In the genomic region with DNA sequence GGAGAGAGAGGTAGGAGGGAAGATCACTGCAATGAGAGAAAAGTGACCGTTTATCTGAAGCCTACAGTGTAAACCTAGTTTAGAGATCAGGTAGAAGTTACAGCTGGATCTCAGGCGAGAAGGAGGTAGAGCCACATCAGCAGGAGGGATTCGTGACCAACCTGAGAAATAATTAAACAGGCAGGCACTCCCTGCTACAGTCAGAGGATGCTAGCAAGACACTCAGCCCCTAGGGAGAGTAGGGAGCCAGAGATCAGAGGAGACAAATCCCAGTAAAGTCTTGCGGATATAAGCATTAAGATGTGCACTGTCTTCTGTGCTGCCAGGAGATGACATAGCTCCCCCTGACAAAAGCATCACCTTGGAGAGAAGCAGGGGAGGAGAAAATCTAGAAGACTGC, we compare ENCODE assay signal across 22 cellular contexts.
"Had no signal": no experiment of that assay in that cellular context is flagged by ENCODE, and none has a peak within 500 bp of the region (broad histone marks: within the 10 kb centered on the region; RNA-seq: fewer than 3 reads in every experiment).

No MANE protein-coding gene starts in this region.

- H3K9me3 Mint-ChIP-seq: activated B cell treated with CpG ODN at 0.5 μM for 24 hours; activated naive CD8-positive, alpha-beta T cell treated with anti-CD3 and anti-CD28 coated beads for 36 hours; central memory CD8-positive, alpha-beta T cell; effector memory CD8-positive, alpha-beta T cell; memory B cell; nephron progenitor cell; stimulated activated naive B cell treated with anti-CD40 and anti-IgM and Interleukin-4, amounts not matched to agents 10 μg/mL and 1 μg/mL and 100 μg/mL, for 72 hours; T-helper 2 cell treated with Interferon-gamma antibody and Interleukin-4, amounts not matched to agents 5 μg/mL and 100 μg/mL, for 36 hours had no signal

- H3K36me3 ChIP-seq: esophagus squamous epithelium, gastrocnemius medialis, transverse colon had no signal

- H3K27ac Mint-ChIP-seq: activated B cell treated with CpG ODN at 0.5 μM for 24 hours; activated naive CD8-positive, alpha-beta T cell treated with anti-CD3 and anti-CD28 coated beads for 36 hours; effector memory CD8-positive, alpha-beta T cell; memory B cell; nephron progenitor cell; stimulated activated naive B cell treated with anti-CD40 and anti-IgM and Interleukin-4, amounts not matched to agents 10 μg/mL and 1 μg/mL and 100 μg/mL, for 72 hours; T-helper 2 cell treated with Interferon-gamma antibody and Interleukin-4, amounts not matched to agents 5 μg/mL and 100 μg/mL, for 36 hours had no signal

- ATAC-seq: effector memory CD8-positive, alpha-beta T cell; gastrocnemius medialis; left cardiac atrium; sciatic nerve; stimulated activated naive B cell treated with anti-CD40 and anti-IgM and Interleukin-4, amounts not matched to agents 10 μg/mL and 1 μg/mL and 100 μg/mL, for 72 hours had no signal

- H3K27me3 Mint-ChIP-seq: activated B cell treated with CpG ODN at 0.5 μM for 24 hours; memory B cell; stimulated activated naive B cell treated with anti-CD40 and anti-IgM and Interleukin-4, amounts not matched to agents 10 μg/mL and 1 μg/mL and 100 μg/mL, for 72 hours had no signal

- H3K4me3 Mint-ChIP-seq: activated B cell treated with CpG ODN at 0.5 μM for 24 hours; activated naive CD8-positive, alpha-beta T cell treated with anti-CD3 and anti-CD28 coated beads for 36 hours; central memory CD8-positive, alpha-beta T cell; effector memory CD8-positive, alpha-beta T cell; memory B cell; nephron progenitor cell; stimulated activated naive B cell treated with anti-CD40 and anti-IgM and Interleukin-4, amounts not matched to agents 10 μg/mL and 1 μg/mL and 100 μg/mL, for 72 hours; T-helper 2 cell treated with Interferon-gamma antibody and Interleukin-4, amounts not matched to agents 5 μg/mL and 100 μg/mL, for 36 hours had no signal

- H3K9ac ChIP-seq: parathyroid adenoma had no signal

- H3K4me3 ChIP-seq: esophagus squamous epithelium, gastrocnemius medialis, transverse colon had no signal

- H3K27me3 ChIP-seq: esophagus squamous epithelium, gastrocnemius medialis, transverse colon had no signal

- H3K79me2 ChIP-seq: parathyroid adenoma had no signal

- DNase-seq: activated B cell treated with CpG ODN at 0.5 μM for 24 hours; activated CD4-positive, alpha-beta T cell treated with anti-CD3 and anti-CD28 coated beads for 4 hours; activated CD4-positive, alpha-beta T cell treated with anti-CD3 and anti-CD28 coated beads, Interleukin-2, amount 50 U/mL, for 48 hours; activated CD8-positive, alpha-beta memory T cell treated with anti-CD3 and anti-CD28 coated beads, Interleukin-2, amount 50 U/mL, for 48 hours; activated naive CD4-positive, alpha-beta T cell treated with Interleukin-2 at 50 U/mL for 16 hours; activated naive CD8-positive, alpha-beta T cell treated with anti-CD3 and anti-CD28 coated beads for 36 hours; activated T-cell treated with anti-CD3 and anti-CD28 coated beads, Interleukin-2, amount 50 U/mL, for 48 hours; effector memory CD8-positive, alpha-beta T cell; esophagus squamous epithelium; gastrocnemius medialis; hippocampal formation; left cardiac atrium; nephron progenitor cell; nucleus accumbens; small intestine; stimulated activated naive B cell treated with anti-CD40 and anti-IgM and Interleukin-4, amounts not matched to agents 10 μg/mL and 1 μg/mL and 100 μg/mL, for 72 hours; transverse colon had no signal

- H3K4me1 ChIP-seq: esophagus squamous epithelium, gastrocnemius medialis, parathyroid adenoma, transverse colon had no signal

- H3K4me1 Mint-ChIP-seq: activated B cell treated with CpG ODN at 0.5 μM for 24 hours; central memory CD8-positive, alpha-beta T cell; memory B cell; stimulated activated naive B cell treated with anti-CD40 and anti-IgM and Interleukin-4, amounts not matched to agents 10 μg/mL and 1 μg/mL and 100 μg/mL, for 72 hours had no signal

- H3K27ac ChIP-seq: esophagus squamous epithelium, gastrocnemius medialis, parathyroid adenoma, transverse colon had no signal

- H3K36me3 Mint-ChIP-seq: activated naive CD8-positive, alpha-beta T cell treated with anti-CD3 and anti-CD28 coated beads for 36 hours; memory B cell; stimulated activated naive B cell treated with anti-CD40 and anti-IgM and Interleukin-4, amounts not matched to agents 10 μg/mL and 1 μg/mL and 100 μg/mL, for 72 hours had no signal
